1 cellular context compared by ENCODE assay signal in the genomic region with DNA sequence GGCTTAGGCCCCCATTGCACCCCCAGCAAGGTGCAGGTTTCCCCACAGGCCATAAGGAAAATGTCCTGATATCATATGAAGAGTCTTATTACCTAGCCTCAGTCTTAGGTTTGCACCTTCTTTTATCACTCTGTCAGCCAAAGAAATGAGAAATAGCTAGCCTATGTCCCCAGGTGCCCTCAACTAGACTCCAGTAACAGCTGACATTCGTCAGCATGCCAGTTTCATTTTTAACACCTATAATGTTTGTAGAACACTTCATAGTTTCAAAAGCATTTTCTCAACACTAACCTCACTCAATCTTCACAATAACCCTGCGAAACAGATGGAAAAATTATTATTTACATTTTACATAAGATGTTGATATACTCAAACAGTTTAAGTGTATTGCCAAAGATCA.
TF ChIP-seq lines count a peak whose summit lies in the region.

No MANE protein-coding gene starts in this region.

TF ChIP-seq in GM12878, 131 proteins besides CTCF, POLR2A, EP300 and RAD21 (continued from another document):
- TF ChIP-seq, protein P1, sequence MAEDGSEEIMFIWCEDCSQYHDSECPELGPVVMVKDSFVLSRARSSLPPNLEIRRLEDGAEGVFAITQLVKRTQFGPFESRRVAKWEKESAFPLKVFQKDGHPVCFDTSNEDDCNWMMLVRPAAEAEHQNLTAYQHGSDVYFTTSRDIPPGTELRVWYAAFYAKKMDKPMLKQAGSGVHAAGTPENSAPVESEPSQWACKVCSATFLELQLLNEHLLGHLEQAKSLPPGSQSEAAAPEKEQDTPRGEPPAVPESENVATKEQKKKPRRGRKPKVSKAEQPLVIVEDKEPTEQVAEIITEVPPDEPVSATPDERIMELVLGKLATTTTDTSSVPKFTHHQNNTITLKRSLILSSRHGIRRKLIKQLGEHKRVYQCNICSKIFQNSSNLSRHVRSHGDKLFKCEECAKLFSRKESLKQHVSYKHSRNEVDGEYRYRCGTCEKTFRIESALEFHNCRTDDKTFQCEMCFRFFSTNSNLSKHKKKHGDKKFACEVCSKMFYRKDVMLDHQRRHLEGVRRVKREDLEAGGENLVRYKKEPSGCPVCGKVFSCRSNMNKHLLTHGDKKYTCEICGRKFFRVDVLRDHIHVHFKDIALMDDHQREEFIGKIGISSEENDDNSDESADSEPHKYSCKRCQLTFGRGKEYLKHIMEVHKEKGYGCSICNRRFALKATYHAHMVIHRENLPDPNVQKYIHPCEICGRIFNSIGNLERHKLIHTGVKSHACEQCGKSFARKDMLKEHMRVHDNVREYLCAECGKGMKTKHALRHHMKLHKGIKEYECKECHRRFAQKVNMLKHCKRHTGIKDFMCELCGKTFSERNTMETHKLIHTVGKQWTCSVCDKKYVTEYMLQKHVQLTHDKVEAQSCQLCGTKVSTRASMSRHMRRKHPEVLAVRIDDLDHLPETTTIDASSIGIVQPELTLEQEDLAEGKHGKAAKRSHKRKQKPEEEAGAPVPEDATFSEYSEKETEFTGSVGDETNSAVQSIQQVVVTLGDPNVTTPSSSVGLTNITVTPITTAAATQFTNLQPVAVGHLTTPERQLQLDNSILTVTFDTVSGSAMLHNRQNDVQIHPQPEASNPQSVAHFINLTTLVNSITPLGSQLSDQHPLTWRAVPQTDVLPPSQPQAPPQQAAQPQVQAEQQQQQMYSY (CRISPR knock-in tag; IDR thresholded peaks at IDR 0.05): no peak
- TF ChIP-seq ZNF207 (IDR thresholded peaks at IDR 0.05; ENCODE audit: borderline replicate concordance): no peak
- TF ChIP-seq RAD51 (IDR thresholded peaks at IDR 0.05): no peak
- TF ChIP-seq, protein P2, sequence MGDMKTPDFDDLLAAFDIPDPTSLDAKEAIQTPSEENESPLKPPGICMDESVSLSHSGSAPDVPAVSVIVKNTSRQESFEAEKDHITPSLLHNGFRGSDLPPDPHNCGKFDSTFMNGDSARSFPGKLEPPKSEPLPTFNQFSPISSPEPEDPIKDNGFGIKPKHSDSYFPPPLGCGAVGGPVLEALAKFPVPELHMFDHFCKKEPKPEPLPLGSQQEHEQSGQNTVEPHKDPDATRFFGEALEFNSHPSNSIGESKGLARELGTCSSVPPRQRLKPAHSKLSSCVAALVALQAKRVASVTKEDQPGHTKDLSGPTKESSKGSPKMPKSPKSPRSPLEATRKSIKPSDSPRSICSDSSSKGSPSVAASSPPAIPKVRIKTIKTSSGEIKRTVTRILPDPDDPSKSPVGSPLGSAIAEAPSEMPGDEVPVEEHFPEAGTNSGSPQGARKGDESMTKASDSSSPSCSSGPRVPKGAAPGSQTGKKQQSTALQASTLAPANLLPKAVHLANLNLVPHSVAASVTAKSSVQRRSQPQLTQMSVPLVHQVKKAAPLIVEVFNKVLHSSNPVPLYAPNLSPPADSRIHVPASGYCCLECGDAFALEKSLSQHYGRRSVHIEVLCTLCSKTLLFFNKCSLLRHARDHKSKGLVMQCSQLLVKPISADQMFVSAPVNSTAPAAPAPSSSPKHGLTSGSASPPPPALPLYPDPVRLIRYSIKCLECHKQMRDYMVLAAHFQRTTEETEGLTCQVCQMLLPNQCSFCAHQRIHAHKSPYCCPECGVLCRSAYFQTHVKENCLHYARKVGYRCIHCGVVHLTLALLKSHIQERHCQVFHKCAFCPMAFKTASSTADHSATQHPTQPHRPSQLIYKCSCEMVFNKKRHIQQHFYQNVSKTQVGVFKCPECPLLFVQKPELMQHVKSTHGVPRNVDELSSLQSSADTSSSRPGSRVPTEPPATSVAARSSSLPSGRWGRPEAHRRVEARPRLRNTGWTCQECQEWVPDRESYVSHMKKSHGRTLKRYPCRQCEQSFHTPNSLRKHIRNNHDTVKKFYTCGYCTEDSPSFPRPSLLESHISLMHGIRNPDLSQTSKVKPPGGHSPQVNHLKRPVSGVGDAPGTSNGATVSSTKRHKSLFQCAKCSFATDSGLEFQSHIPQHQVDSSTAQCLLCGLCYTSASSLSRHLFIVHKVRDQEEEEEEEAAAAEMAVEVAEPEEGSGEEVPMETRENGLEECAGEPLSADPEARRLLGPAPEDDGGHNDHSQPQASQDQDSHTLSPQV (IDR thresholded peaks at IDR 0.05): no peak
- TF ChIP-seq POU2F2 (IDR thresholded peaks at IDR 0.05; ENCODE audit: borderline replicate concordance, low read depth, low read length): no peak
- TF ChIP-seq MYC (IDR thresholded peaks at IDR 0.05; ENCODE audit: insufficient read depth, insufficient read length, insufficient replicate concordance, low read length, severe bottlenecking): no peak
- TF ChIP-seq, protein P3, sequence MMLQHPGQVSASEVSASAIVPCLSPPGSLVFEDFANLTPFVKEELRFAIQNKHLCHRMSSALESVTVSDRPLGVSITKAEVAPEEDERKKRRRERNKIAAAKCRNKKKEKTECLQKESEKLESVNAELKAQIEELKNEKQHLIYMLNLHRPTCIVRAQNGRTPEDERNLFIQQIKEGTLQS (IDR thresholded peaks at IDR 0.05; ENCODE audit: borderline replicate concordance, extremely low read depth, low read depth, low read length): no peak
- TF ChIP-seq NFIC (IDR thresholded peaks at IDR 0.05; ENCODE audit: low read depth, low read length): no peak
- no peak for TF ChIP-seq BCL11A (IDR thresholded peaks at IDR 0.05; ENCODE audit: low read depth, low read length)
- no peak for TF ChIP-seq NRF1 (conservative IDR thresholded peaks at IDR 0.05; ENCODE audit: low read depth, low read length)
